In the genomic region with DNA sequence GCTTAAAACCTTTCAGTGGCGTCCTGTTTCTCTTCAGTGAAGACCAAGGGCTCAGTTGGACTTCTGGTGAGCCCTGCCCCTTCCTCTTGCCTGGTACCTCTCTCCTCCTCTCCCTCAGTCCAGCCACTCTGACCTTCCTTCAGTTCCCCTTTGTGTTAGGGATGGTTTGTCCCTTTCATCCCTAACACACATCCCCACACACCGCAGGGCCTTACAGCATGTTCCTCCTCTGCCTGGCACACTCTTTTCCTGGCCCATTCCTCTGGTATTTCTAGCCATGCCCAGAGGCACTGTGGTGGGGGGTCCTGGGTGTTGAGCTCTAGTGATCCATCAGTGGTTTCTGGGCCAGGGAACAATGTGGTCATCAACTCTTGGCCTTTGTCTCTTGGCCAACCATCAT, we compare ENCODE assay signal across 9 cellular contexts. TPM values are rescaled to one million over a fixed set of nuclear protein-coding genes. Genes with fewer than 3 reads are reported as not detected.
"Had no signal": no experiment of that assay in that cellular context is flagged by ENCODE, and none has a peak within 500 bp of the region (broad histone marks: within the 10 kb centered on the region; RNA-seq: fewer than 3 reads in every experiment).

No MANE protein-coding gene starts in this region.

- ATAC-seq: GM12878 had no signal

- DNase-seq: GDM1, GF-D8 had no signal

- FAIRE-seq: G401.6, GM12878, GM12891, GM12892, GM18507, GM19239 had no signal

- H3K4me3 ChIP-seq: GM12878 had no signal

RNA-seq across cellular contexts. Expression of a gene that starts 50.0 kb away (rescaled TPM):
- total RNA-seq: G401 had no signal
